Comparison of ENCODE assay signal across 11 cellular contexts in the genomic region with DNA sequence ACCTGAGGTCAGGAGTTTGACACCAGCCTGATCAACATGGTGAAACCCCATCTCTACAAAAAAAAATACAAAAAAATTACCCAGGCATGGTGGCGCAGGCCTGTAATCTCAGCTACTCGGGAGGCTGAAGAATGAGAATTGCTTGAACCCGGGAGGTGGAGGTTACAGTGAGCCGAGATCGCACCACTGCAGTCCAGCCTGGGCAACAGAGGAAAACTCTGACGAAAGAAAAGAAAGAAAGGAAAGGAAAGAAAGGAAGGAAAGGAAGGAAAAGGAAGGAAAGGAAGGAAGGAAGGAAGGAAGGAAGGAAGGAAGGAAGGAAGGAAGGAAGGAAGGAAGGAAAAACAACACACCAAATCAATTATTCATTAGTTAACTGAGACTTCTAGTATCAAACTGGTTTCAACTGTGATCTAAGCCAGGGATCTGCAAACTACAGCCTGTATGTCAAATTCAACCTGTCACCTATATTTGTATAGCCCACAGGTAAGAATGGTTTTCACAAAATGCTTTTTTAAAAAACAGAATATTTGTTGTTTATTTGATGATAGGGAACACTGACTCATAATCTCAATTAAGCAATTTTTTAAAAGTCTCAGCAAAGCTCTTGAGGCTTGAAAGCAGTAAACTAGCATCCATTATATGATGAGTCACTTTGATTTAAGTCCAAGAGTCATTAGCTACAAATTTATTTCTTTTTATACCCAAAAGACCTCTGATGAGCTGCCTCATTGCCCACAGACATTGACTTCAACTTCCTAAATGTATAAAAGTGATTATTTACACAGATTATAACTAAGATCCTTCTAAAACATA.
DNase-seq lines count a peak whose midpoint lies in the region; ATAC-seq, FAIRE-seq and TF ChIP-seq lines count a peak whose summit lies in the region.
"Had no signal": no experiment of that assay in that cellular context is flagged by ENCODE, and none has a peak within 500 bp of the region (broad histone marks: within the 10 kb centered on the region; RNA-seq: fewer than 3 reads in every experiment).

No MANE protein-coding gene starts in this region.

- no peak for ATAC-seq in activated naive CD4-positive, alpha-beta T cell treated with anti-CD3 and anti-CD28 coated beads, Interleukin-2, amount 50 U/mL, for 72 hours
- ATAC-seq in HG03135 (IDR thresholded peaks at IDR 0.05; ENCODE audit: unreplicated experiment): no peak

- TF ChIP-seq CTCF in epithelial cell of esophagus (IDR thresholded peaks at IDR 0.05; ENCODE audit: insufficient read depth, low read depth, low read length, missing control alignments) (no peak), suprapubic skin (IDR thresholded peaks at IDR 0.05) (no peak), GM10248 (IDR thresholded peaks at IDR 0.05; ENCODE audit: control extremely low read depth, extremely low read depth, low read depth, missing control alignments) (no peak)

- no peaks in the 10 kb centered on the region for H3K9me3 ChIP-seq in suprapubic skin

- no peak for DNase-seq in activated naive CD4-positive, alpha-beta T cell treated with anti-CD3 and anti-CD28 coated beads, Interleukin-2, amount 50 U/mL, for 72 hours (ENCODE audit: low spot score in 2 of 2)
- DNase-seq in activated naive CD4-positive, alpha-beta T cell treated with Interleukin-2 at 50 U/mL for 16 hours: no peak
- DNase-seq in RCC 7860 (ENCODE audit: low spot score) (no peak), epithelial cell of esophagus (ENCODE audit: low read depth) (peak; percentile 58), suprapubic skin (ENCODE audit: low spot score in 2 of 2) (no peak), GM10248 (ENCODE audit: extremely low spot score) (no peak)
- no peak for DNase-seq in activated CD8-positive, alpha-beta memory T cell treated with anti-CD3 and anti-CD28 coated beads for 24 hours
- DNase-seq: hypothalamus, RPMI8226 had no signal

- peaks cover 0 to 8% of the 10 kb centered on the region in 2 donors for H3K36me3 Mint-ChIP-seq in activated naive CD4-positive, alpha-beta T cell treated with anti-CD3 and anti-CD28 coated beads, Interleukin-2, amount 50 U/mL, for 72 hours

- H3K36me3 ChIP-seq in suprapubic skin: peaks cover 5% of the 10 kb centered on the region

- POLR2A ChIA-PET in GM10248 (lab: Yijun Ruan, JAX): interaction anchor here (0.6 kb wide), 1 partner anchor 1294 kb away, joined by 8 read pairs; no protein-coding TSS in a partner anchor

- CTCF ChIA-PET in GM10248 (lab: Yijun Ruan, JAX): interaction anchor here (1.3 to 2.2 kb wide), 4 partner anchors 9 to 36 kb away, joined by 3 to 5 read pairs (median 5); no protein-coding TSS in a partner anchor

- TF ChIP-seq EP300 in suprapubic skin (IDR thresholded peaks at IDR 0.05): no peak

- no peaks in the 10 kb centered on the region for H3K27me3 ChIP-seq in suprapubic skin

- 95% methylated on average over 6 of the region's 6 CpGs for WGBS in suprapubic skin

- H3K9me3 Mint-ChIP-seq in activated naive CD4-positive, alpha-beta T cell treated with anti-CD3 and anti-CD28 coated beads, Interleukin-2, amount 50 U/mL, for 72 hours: no peaks in the 10 kb centered on the region

- peak; percentile 4 for FAIRE-seq in RCC 7860 (lab: Jason Lieb, UNC)
- FAIRE-seq: GM12892 had no signal

- H3K4me3 ChIP-seq in epithelial cell of esophagus (ENCODE audit: low read length) (no peak overlapping the region), suprapubic skin (no peak overlapping the region)

- TF ChIP-seq POLR2A in suprapubic skin (IDR thresholded peaks at IDR 0.05): no peak

- H3K27ac ChIP-seq in suprapubic skin: peak overlapping the region; percentile 18

- peaks cover 26% of the 10 kb centered on the region for H3K4me1 ChIP-seq in suprapubic skin

- H3K27ac Mint-ChIP-seq in activated naive CD4-positive, alpha-beta T cell treated with anti-CD3 and anti-CD28 coated beads, Interleukin-2, amount 50 U/mL, for 72 hours: peak overlapping the region; percentile 61 to 75
